1 cellular context compared by ENCODE assay signal in genomic region chr12:94172973-94173372, GRCh38.
A peak's percentile ranks its signal among the peaks of the same experiment; 100 is the strongest.
TF ChIP-seq lines count a peak whose summit lies in the region.

No MANE protein-coding gene starts in this region.

TF ChIP-seq in HepG2, 621 proteins besides CTCF, POLR2A, EP300 and RAD21 (continued from another document and continues in another):
- peak; percentile 78 for TF ChIP-seq MAX (IDR thresholded peaks at IDR 0.05)
- no peak for TF ChIP-seq CENPX (CRISPR knock-in tag; IDR thresholded peaks at IDR 0.05)
- TF ChIP-seq AGO2 (optimal IDR thresholded peaks at IDR 0.05; ENCODE audit: low read depth, low read length), result no peak
- TF ChIP-seq ZNF691 (CRISPR knock-in tag; IDR thresholded peaks at IDR 0.05; ENCODE audit: borderline replicate concordance, low read depth), result no peak
- no peak for TF ChIP-seq ZNF878 (CRISPR knock-in tag; IDR thresholded peaks at IDR 0.05)
- TF ChIP-seq UBTF (CRISPR knock-in tag; IDR thresholded peaks at IDR 0.05), result no peak
- TF ChIP-seq ZNF318 (CRISPR knock-in tag; IDR thresholded peaks at IDR 0.05), result no peak
- peak; percentile 55; the same call in 1 of the 2 replicates for TF ChIP-seq ZBTB25 (CRISPR knock-in tag; IDR thresholded peaks at IDR 0.05)
- TF ChIP-seq MZF1 (CRISPR knock-in tag; IDR thresholded peaks at IDR 0.05; ENCODE audit: borderline replicate concordance), result no peak
- TF ChIP-seq ZNF33A (CRISPR knock-in tag; IDR thresholded peaks at IDR 0.05; ENCODE audit: borderline replicate concordance), result no peak
- TF ChIP-seq TRIM24 (CRISPR knock-in tag; IDR thresholded peaks at IDR 0.05), result no peak
- TF ChIP-seq HMG20A (CRISPR knock-in tag; IDR thresholded peaks at IDR 0.05; ENCODE audit: borderline replicate concordance), result peak; percentile 91; the same call in 1 of the 2 replicates
- no peak for TF ChIP-seq ZNF543 (CRISPR knock-in tag; IDR thresholded peaks at IDR 0.05)
- peak; percentile 40; the same call in 1 of the 2 replicates for TF ChIP-seq HDAC1 (CRISPR knock-in tag; IDR thresholded peaks at IDR 0.05)
- TF ChIP-seq MIXL1 (CRISPR knock-in tag; IDR thresholded peaks at IDR 0.05), result peak; percentile 70; the same call in 1 of the 2 replicates
- TF ChIP-seq ELK4 (CRISPR knock-in tag; IDR thresholded peaks at IDR 0.05; ENCODE audit: borderline replicate concordance), result no peak
- no peak for TF ChIP-seq SIX4 (CRISPR knock-in tag; IDR thresholded peaks at IDR 0.05)
- no peak for TF ChIP-seq ARID2 (CRISPR knock-in tag; IDR thresholded peaks at IDR 0.05; ENCODE audit: borderline replicate concordance)
- TF ChIP-seq ZNF567 (CRISPR knock-in tag; IDR thresholded peaks at IDR 0.05; ENCODE audit: borderline replicate concordance), result no peak
- peak; percentile 59; the same call in 1 of the 2 replicates for TF ChIP-seq MIER3 (CRISPR knock-in tag; IDR thresholded peaks at IDR 0.05; ENCODE audit: borderline replicate concordance)
- TF ChIP-seq ZFP1 (CRISPR knock-in tag; IDR thresholded peaks at IDR 0.05), result no peak
- no peak for TF ChIP-seq ZNF3 (CRISPR knock-in tag; IDR thresholded peaks at IDR 0.05)
- TF ChIP-seq ZNF207 (IDR thresholded peaks at IDR 0.05; ENCODE audit: borderline replicate concordance), result no peak
- no peak for TF ChIP-seq GRHL1 (CRISPR knock-in tag; conservative IDR thresholded peaks at IDR 0.05)
- TF ChIP-seq KMT2A (CRISPR knock-in tag; IDR thresholded peaks at IDR 0.05), result peak; percentile 72; the same call in 1 of the 2 replicates
- TF ChIP-seq AGO1 (IDR thresholded peaks at IDR 0.05; ENCODE audit: low read depth, low read length, poor library complexity, severe bottlenecking), result no peak
- TF ChIP-seq NFIC (IDR thresholded peaks at IDR 0.05; ENCODE audit: low read length), result 0 out of 2 replicates have a peak, but pooled peaks have one; percentile 43
- no peak for TF ChIP-seq ZNF512 (CRISPR knock-in tag; IDR thresholded peaks at IDR 0.05)
- no peak for TF ChIP-seq MYC (CRISPR knock-in tag; IDR thresholded peaks at IDR 0.05; ENCODE audit: borderline replicate concordance)
- peak; percentile 47; the same call in 1 of the 2 replicates for TF ChIP-seq GFI1 (CRISPR knock-in tag; IDR thresholded peaks at IDR 0.05; ENCODE audit: borderline replicate concordance)
- peak; percentile 47; the same call in 1 of the 2 replicates for TF ChIP-seq ZKSCAN8 (CRISPR knock-in tag; IDR thresholded peaks at IDR 0.05; ENCODE audit: borderline replicate concordance)
- peak; percentile 71 for TF ChIP-seq HNF4A (CRISPR knock-in tag; IDR thresholded peaks at IDR 0.05)
- TF ChIP-seq MXD4 (CRISPR knock-in tag; IDR thresholded peaks at IDR 0.05), result peak; percentile 52; the same call in 1 of the 2 replicates
- 0 out of 2 replicates have a peak, but pooled peaks have one; percentile 51 for TF ChIP-seq ISL2 (CRISPR knock-in tag; IDR thresholded peaks at IDR 0.05)
- peak; percentile 91 for TF ChIP-seq FOXA3 (CRISPR knock-in tag; IDR thresholded peaks at IDR 0.05)
- TF ChIP-seq ATF7 (IDR thresholded peaks at IDR 0.05), result peak; percentile 45
- peak; percentile 82; the same call in 1 of the 2 replicates for TF ChIP-seq ATF7 (CRISPR knock-in tag; IDR thresholded peaks at IDR 0.05)
- TF ChIP-seq MXD1 (CRISPR knock-in tag; IDR thresholded peaks at IDR 0.05), result no peak
- peak; percentile 78 for TF ChIP-seq PAXIP1 (CRISPR knock-in tag; conservative IDR thresholded peaks at IDR 0.05)
